In the genomic region with DNA sequence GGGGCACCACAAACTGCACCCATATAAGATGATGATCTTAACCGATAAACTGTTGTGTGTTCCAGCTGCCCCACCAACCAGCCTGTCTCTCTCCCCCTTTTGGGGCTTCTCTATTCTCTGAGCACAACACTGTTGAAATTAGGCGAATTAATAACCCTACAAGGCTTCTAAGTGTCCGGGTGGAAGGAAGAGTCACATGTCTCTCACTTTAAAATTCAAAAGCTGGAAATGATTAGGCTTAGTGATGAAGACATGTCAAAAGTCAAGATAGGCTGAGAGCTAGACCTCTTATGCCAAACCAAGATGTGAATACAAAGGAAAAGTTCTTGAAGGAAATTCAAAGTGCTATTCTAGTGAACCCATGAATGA, we compare ENCODE assay signal across 16 cellular contexts.
DNase-seq lines count a peak whose midpoint lies in the region; ATAC-seq and TF ChIP-seq lines count a peak whose summit lies in the region.
"Had no signal": no experiment of that assay in that cellular context is flagged by ENCODE, and none has a peak within 500 bp of the region (broad histone marks: within the 10 kb centered on the region; RNA-seq: fewer than 3 reads in every experiment).

No MANE protein-coding gene starts in this region.

- no peak overlapping the region for H3K4me3 ChIP-seq in left ventricle myocardium inferior
- H3K4me3 ChIP-seq: A549; BLaER1 treated with 17β-estradiol and CSF1 and Interleukin-3, amounts not matched to agents 10 nM and 100 nM had no signal

- intact Hi-C loops in Right ventricle myocardium inferior (cut with DNase I) (no loop called here), left cardiac atrium (cut with DNase I) (no loop called here), left ventricle myocardium inferior (cut with micrococcal nuclease) (no loop called here), cardiac septum (cut with DNase I) (no loop called here), sciatic nerve (cut with DNase I) (no loop called here)

- no peaks in the 10 kb centered on the region for H3K9me3 ChIP-seq in left ventricle myocardium inferior (replicated peaks)
- H3K9me3 ChIP-seq: A549; BLaER1 treated with 17β-estradiol and CSF1 and Interleukin-3, amounts not matched to agents 10 nM and 100 nM; Caco-2 had no signal

- ATAC-seq in Right ventricle myocardium inferior (peak; percentile 69), left cardiac atrium (no peak), sciatic nerve (peak; percentile 59)
- ATAC-seq: A549; CD8-positive, alpha-beta T cell had no signal

- DNase-seq in Right ventricle myocardium inferior (ENCODE audit: missing footprints) (no peak), left cardiac atrium (no peak), left ventricle myocardium inferior (no peak), cardiac septum (ENCODE audit: low spot score) (no peak), sciatic nerve (ENCODE audit: low spot score) (no peak)
- DNase-seq: AML-193; Caco-2; Calu3; CD4-positive, alpha-beta T cell; CD8-positive, alpha-beta T cell; DMS79 treated with DMSO at 0.1 percent for 48 hours; GF-D8 had no signal

- no peak for TF ChIP-seq CTCF in left ventricle myocardium inferior (IDR thresholded peaks at IDR 0.05; ENCODE audit: borderline replicate concordance)

- no peaks in the 10 kb centered on the region for H3K36me3 ChIP-seq in left ventricle myocardium inferior
- H3K36me3 ChIP-seq: BLaER1 treated with 17β-estradiol and CSF1 and Interleukin-3, amounts not matched to agents 10 nM and 100 nM had no signal

- no peaks in the 10 kb centered on the region for H3K27me3 ChIP-seq in left ventricle myocardium inferior (ENCODE audit: low read depth)
- H3K27me3 ChIP-seq: BLaER1 treated with 17β-estradiol and CSF1 and Interleukin-3, amounts not matched to agents 10 nM and 100 nM had no signal

- no peaks in the 10 kb centered on the region for H3K4me1 ChIP-seq in left ventricle myocardium inferior
- H3K4me1 ChIP-seq: A549, Caco-2 had no signal

- peak overlapping the region; percentile 36 for H3K27ac ChIP-seq in left ventricle myocardium inferior (replicated peaks)
- H3K27ac ChIP-seq: 22Rv1; A549; BLaER1 treated with 17β-estradiol and CSF1 and Interleukin-3, amounts not matched to agents 10 nM and 100 nM; C4-2B had no signal

Comparison
In these comparisons a context has a peak if more than half of its experiments do, and no peak if none do; other contexts are left out.
1. ATAC-seq: peak in Right ventricle myocardium inferior (single experiment) and sciatic nerve (single experiment); none in left cardiac atrium (0 of 2).